In the genomic region with DNA sequence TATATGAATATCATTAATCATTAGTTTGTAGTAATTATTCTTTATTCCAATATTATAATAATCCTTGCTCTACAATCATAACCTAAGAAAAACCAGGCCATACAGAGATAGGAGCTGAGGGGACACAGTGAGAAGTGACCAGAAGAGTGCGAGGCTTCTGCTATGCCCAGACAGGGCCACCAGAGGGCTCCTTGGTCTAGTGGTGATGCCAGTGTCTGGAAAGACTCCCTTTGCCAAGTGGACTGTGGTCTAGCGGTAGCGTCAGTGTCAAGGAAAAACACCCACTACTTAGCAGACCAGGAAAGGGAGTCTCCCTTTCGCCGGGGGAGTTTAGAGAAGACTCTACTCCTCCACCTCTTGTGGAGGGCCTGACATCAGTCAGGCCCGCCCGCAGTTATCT, we compare ENCODE assay signal across 8 cellular contexts. TPM values are rescaled to one million over a fixed set of nuclear protein-coding genes. Genes with fewer than 3 reads are reported as not detected.
DNase-seq lines count a peak whose midpoint lies in the region; ATAC-seq, FAIRE-seq and TF ChIP-seq lines count a peak whose summit lies in the region.
"Not testable (repeated sequence)": the region's sequence is repeated elsewhere in the genome, so short reads cannot be mapped to it uniquely, and the experiment has no call there.

No MANE protein-coding gene starts in this region.

- WGBS in GM12878 (ENCODE audit: insufficient coverage, insufficient replicate concordance, low lambda C conversion rate, missing lambda C conversion rate), result 88% methylated on average over 7 of the region's 7 CpGs

- not testable (repeated sequence) for H3K4me2 ChIP-seq in GM12878 (ENCODE audit: control insufficient read depth, insufficient read depth)

- H3K9me3 Mint-ChIP-seq in Calu3 (ENCODE audit: low read depth, unreplicated experiment); activated CD8-positive, alpha-beta T cell treated with anti-CD3 and anti-CD28 coated beads for 36 hours; glutamatergic neuron (ENCODE audit: unreplicated experiment); progenitor cell of endocrine pancreas (ENCODE audit: low read depth); type B pancreatic cell: not testable (repeated sequence)

- not testable (repeated sequence) for H3K9ac ChIP-seq in GM12878 (ENCODE audit: control insufficient read depth, insufficient read depth, low read length)

- H3K27me3 Mint-ChIP-seq in Calu3 (ENCODE audit: unreplicated experiment) (peaks cover 63% of the 10 kb centered on the region), type B pancreatic cell (peaks cover 17% of the 10 kb centered on the region)
- H3K27me3 Mint-ChIP-seq in activated CD8-positive, alpha-beta T cell treated with anti-CD3 and anti-CD28 coated beads for 36 hours; glutamatergic neuron (ENCODE audit: unreplicated experiment); progenitor cell of endocrine pancreas: not testable (repeated sequence)

- intact Hi-C loops in Calu3 (cut with micrococcal nuclease; ENCODE audit: unreplicated experiment), result not testable (repeated sequence)
- intact Hi-C loops in activated CD8-positive, alpha-beta T cell treated with anti-CD3 and anti-CD28 coated beads for 36 hours (cut with micrococcal nuclease), result loop anchor here (1.0 kb wide), 1 partner anchor 46 kb away; no protein-coding TSS in a partner anchor
- intact Hi-C loops in GM12878 (cut with micrococcal nuclease; ENCODE audit: unreplicated experiment), result loop anchor here (1.0 kb wide), 1 partner anchor 46 kb away; no protein-coding TSS in a partner anchor

- H3K79me2 ChIP-seq in GM12878 (ENCODE audit: control insufficient read depth, insufficient read depth, low read length), result not testable (repeated sequence)

- RAD21 ChIA-PET in GM12878 (lab: Charles Lee; ENCODE audit: unreplicated experiment), result interaction anchor here (0.9 to 1.4 kb wide), 2 partner anchors 35 to 46 kb away, joined by 3 read pairs; no protein-coding TSS in a partner anchor

- in situ Hi-C loops in GM12878 (cut with MboI), result not testable (repeated sequence)

- not testable (repeated sequence) for BruUV-seq in Calu3 (replicated peaks; lab: Mats Ljungman, UMichigan); GM12878 (replicated peaks; lab: Mats Ljungman, UMichigan)

- not testable (repeated sequence) for H3K4me3 Mint-ChIP-seq in Calu3 (ENCODE audit: low read depth, unreplicated experiment); activated CD8-positive, alpha-beta T cell treated with anti-CD3 and anti-CD28 coated beads for 36 hours; glutamatergic neuron (ENCODE audit: unreplicated experiment); progenitor cell of endocrine pancreas (ENCODE audit: low read depth); type B pancreatic cell

- not testable (repeated sequence) for H3K27ac Mint-ChIP-seq in Calu3 (ENCODE audit: unreplicated experiment); activated CD8-positive, alpha-beta T cell treated with anti-CD3 and anti-CD28 coated beads for 36 hours; glutamatergic neuron (ENCODE audit: unreplicated experiment); progenitor cell of endocrine pancreas; type B pancreatic cell

- not testable (repeated sequence) for ATAC-seq in activated CD8-positive, alpha-beta T cell treated with anti-CD3 and anti-CD28 coated beads for 36 hours; GM12878

- FAIRE-seq in GM12878 (lab: Jason Lieb, UNC), result not testable (repeated sequence)

- CTCF ChIA-PET in Calu3 (lab: Charles Lee), result not testable (repeated sequence)
- CTCF ChIA-PET in activated CD8-positive, alpha-beta T cell treated with anti-CD3 and anti-CD28 coated beads for 36 hours (lab: Charles Lee), result interaction anchor here (0.6 to 17.4 kb wide), 10 partner anchors 9 to 338 kb away, joined by 3 to 186 read pairs (median 4); no protein-coding TSS in a partner anchor
- CTCF ChIA-PET in GM12878 (lab: Yijun Ruan, JAX), result interaction anchor here (2.6 to 4.4 kb wide), 3 partner anchors 26 to 47 kb away, joined by 13 to 26 read pairs (median 25); no protein-coding TSS in a partner anchor

- H3K36me3 ChIP-seq in Peyer's patch; GM12878 (ENCODE audit: control insufficient read depth in 2 of 2, insufficient read depth in 2 of 2, low read length in 1 of 2): not testable (repeated sequence)

- H3K4me3 ChIP-seq in Peyer's patch, GM12878: not testable (repeated sequence)

- not testable (repeated sequence) for H2AFZ ChIP-seq in GM12878 (ENCODE audit: control insufficient read depth, low read depth, low read length)

- not testable (repeated sequence) for H3K4me1 Mint-ChIP-seq in Calu3 (ENCODE audit: low read depth, unreplicated experiment); glutamatergic neuron (ENCODE audit: low read depth, unreplicated experiment); progenitor cell of endocrine pancreas (ENCODE audit: low read depth); type B pancreatic cell (ENCODE audit: unreplicated experiment)
- H3K4me1 Mint-ChIP-seq in activated CD8-positive, alpha-beta T cell treated with anti-CD3 and anti-CD28 coated beads for 36 hours (ENCODE audit: low read depth), result peaks cover 39% of the 10 kb centered on the region

- TF ChIP-seq EP300 in Ishikawa (IDR thresholded peaks at IDR 0.05; ENCODE audit: borderline replicate concordance); GM12878 (IDR thresholded peaks at IDR 0.05; ENCODE audit: borderline replicate concordance in 1 of 2, control insufficient read depth in 1 of 2, low read depth in 2 of 2, low read length in 2 of 2): not testable (repeated sequence)

- not testable (repeated sequence) for TF ChIP-seq CTCF in Calu3 (IDR thresholded peaks at IDR 0.05; ENCODE audit: unreplicated experiment); glutamatergic neuron (IDR thresholded peaks at IDR 0.05; ENCODE audit: partially characterized antibody, unreplicated experiment)
- TF ChIP-seq CTCF in Peyer's patch (IDR thresholded peaks at IDR 0.05) (peak in 4 of 6 experiments; percentile 19 to 37 (median 22)), GM12878 (IDR thresholded peaks at IDR 0.05 in 2 of 3, conservative IDR thresholded peaks at IDR 0.05 in 1 of 3; ENCODE audit: control insufficient read depth in 2 of 3, extremely low read depth in 1 of 3, insufficient read depth in 1 of 3, low read depth in 3 of 3, low read length in 3 of 3) (peak; percentile 39 to 58 (median 41); a peak in 5 of 6 replicates), progenitor cell of endocrine pancreas (IDR thresholded peaks at IDR 0.05; ENCODE audit: unreplicated experiment) (peak; percentile 19), type B pancreatic cell (conservative IDR thresholded peaks at IDR 0.05) (peak; percentile 60)
- peak; percentile 61 for TF ChIP-seq CTCF in activated CD8-positive, alpha-beta T cell treated with anti-CD3 and anti-CD28 coated beads for 36 hours (IDR thresholded peaks at IDR 0.05)

- H3K9me3 ChIP-seq in Peyer's patch; GM12878 (replicated peaks; ENCODE audit: control insufficient read depth, insufficient read depth, low read length): not testable (repeated sequence)

- SMC1A ChIA-PET in GM12878 (lab: Charles Lee; ENCODE audit: uncharacterized antibody, unreplicated experiment), result not testable (repeated sequence)

- DNase-seq in Calu3 (peak; percentile 15), Peyer's patch (peak in 2 of 3 donors; percentile 34 to 57), glutamatergic neuron (peak; percentile 43)
- peak; percentile 71 for DNase-seq in activated CD8-positive, alpha-beta T cell treated with anti-CD3 and anti-CD28 coated beads for 36 hours
- DNase-seq in GM12878 (ENCODE audit: low read depth, low spot score); progenitor cell of endocrine pancreas (ENCODE audit: low spot score, unreplicated experiment); type B pancreatic cell (ENCODE audit: extremely low spot score, unreplicated experiment): not testable (repeated sequence)

- not testable (repeated sequence) for TF ChIP-seq POLR2A in Peyer's patch (IDR thresholded peaks at IDR 0.05); GM12878 (IDR thresholded peaks at IDR 0.05; ENCODE audit: low read depth, low read length)

- H3K27me3 ChIP-seq in Peyer's patch; GM12878 (replicated peaks in 1 of 2; ENCODE audit: control insufficient read depth in 2 of 2, insufficient read depth in 2 of 2, low read length in 1 of 2): not testable (repeated sequence)

- not testable (repeated sequence) for H4K20me1 ChIP-seq in GM12878 (ENCODE audit: control insufficient read depth, insufficient read depth)

- H3K27ac ChIP-seq in Peyer's patch; GM12878 (ENCODE audit: control insufficient read depth, insufficient read depth): not testable (repeated sequence)

- not testable (repeated sequence) for H3K36me3 Mint-ChIP-seq in Calu3 (ENCODE audit: insufficient read depth, unreplicated experiment); progenitor cell of endocrine pancreas (ENCODE audit: insufficient read depth); type B pancreatic cell
- H3K36me3 Mint-ChIP-seq in activated CD8-positive, alpha-beta T cell treated with anti-CD3 and anti-CD28 coated beads for 36 hours (ENCODE audit: low read depth), result peaks cover 13% of the 10 kb centered on the region
- peaks cover 11% of the 10 kb centered on the region for H3K36me3 Mint-ChIP-seq in glutamatergic neuron (ENCODE audit: unreplicated experiment)

- not testable (repeated sequence) for H3K4me1 ChIP-seq in Peyer's patch; GM12878 (ENCODE audit: control insufficient read depth, insufficient read depth, low read length)

- TF ChIP-seq RAD21 in Ishikawa (IDR thresholded peaks at IDR 0.05; ENCODE audit: low read depth), result peak; percentile 34; the same call in 1 of the 2 replicates
- peak; percentile 44 for TF ChIP-seq RAD21 in GM12878 (IDR thresholded peaks at IDR 0.05; ENCODE audit: insufficient read depth, low read depth, low read length)

- POLR2A ChIA-PET in activated CD8-positive, alpha-beta T cell treated with anti-CD3 and anti-CD28 coated beads for 36 hours (lab: Charles Lee), result interaction anchor here (0.7 to 1.2 kb wide), 2 partner anchors 25 to 163 kb away, joined by 3 read pairs; no protein-coding TSS in a partner anchor
- POLR2A ChIA-PET in GM12878 (lab: Charles Lee), result not testable (repeated sequence)

RNA-seq across cellular contexts. Expression of gene MRPL17, which starts 28.4 kb away (rescaled TPM):
- 78.2 and 84.0 TPM in 2 replicates for total RNA-seq in Calu3 (2022)
- total RNA-seq in Peyer's patch, result 10 to 100 TPM in 3 of 4 donors, 1 to 10 TPM in 1; 6.1 to 20.8 (median 16.6) TPM
- 100 to 1,000 TPM; 140 to 144 TPM for total RNA-seq in activated CD8-positive, alpha-beta T cell treated with anti-CD3 and anti-CD28 coated beads for 36 hours
- 35.2 and 38.1 TPM in 2 replicates for total RNA-seq in GM12878 (2013; cell fraction: nucleolus; rRNA removed)
- 82.9 and 83.8 TPM in 2 replicates for total RNA-seq in GM12878 (2014; rRNA removed)
- 55.1 and 63.3 TPM in 2 replicates for total RNA-seq in GM12878 (2014; rRNA removed; fragmentation: Illumina TruSeq; extraction: Trizol)
- total RNA-seq in GM12878 (2021), result 85.8 and 91.7 TPM in 2 replicates
- polyA plus RNA-seq in GM12878 (2011; ENCODE audit: low read depth), result 31.4 TPM
- polyA plus RNA-seq in GM12878 (2011; rRNA removed), result 70.3 and 97.9 TPM in 2 replicates
- polyA plus RNA-seq in GM12878 (2011; cell fraction: cytosol; rRNA removed), result 67.2 and 75.4 TPM in 2 replicates
- 42.4 and 59.5 TPM in 2 replicates for polyA plus RNA-seq in GM12878 (2011; cell fraction: nucleus; rRNA removed)
- 58.8 and 64.2 TPM in 2 replicates for polyA plus RNA-seq in GM12878 (2012)
- 35.2 and 60.3 TPM in 2 replicates for polyA plus RNA-seq in GM12878 (2014; fragmentation: Illumina TruSeq; extraction: Trizol)
- polyA plus RNA-seq in GM12878 (2014; fragmentation: Nextera tagmentation; extraction: Ambion mirVana), result 100 to 1,000 TPM; 170 to 171 TPM
- polyA plus RNA-seq in GM12878 (2014; rRNA removed), result 80.6 and 83.5 TPM in 2 replicates
- polyA plus RNA-seq in GM12878 (2016; fragmentation: Nextera tagmentation; extraction: Ambion mirVana), result 100 to 1,000 TPM; 122 to 134 TPM
- polyA minus RNA-seq in GM12878 (2011; rRNA and poly(A)+ RNA removed), result 47.5 and 64.9 TPM in 2 replicates
- polyA minus RNA-seq in GM12878 (2011; cell fraction: cytosol; rRNA and poly(A)+ RNA removed), result 26.2 and 33.4 TPM in 2 replicates
- polyA minus RNA-seq in GM12878 (2011; cell fraction: nucleus; rRNA and poly(A)+ RNA removed), result 41.6 and 57.0 TPM in 2 replicates
- total RNA-seq in glutamatergic neuron (ENCODE audit: unreplicated experiment), result 23.3 TPM
- total RNA-seq in progenitor cell of endocrine pancreas, result 36.5 and 41.3 TPM in 2 replicates
- total RNA-seq in type B pancreatic cell (ENCODE audit: low replicate concordance), result 46.6 and 67.3 TPM in 2 replicates

RNA-seq across cellular contexts. Expression of gene DCHS1, which starts 55.9 kb away (rescaled TPM):
- 0.02 TPM in 1 of 2 replicates, not detected in the other for total RNA-seq in Calu3 (2022)
- 10 to 100 TPM in 2 of 4 donors, 1 to 10 TPM in 2; 2.8 to 12.4 (median 9.7) TPM for total RNA-seq in Peyer's patch
- total RNA-seq in activated CD8-positive, alpha-beta T cell treated with anti-CD3 and anti-CD28 coated beads for 36 hours, result 1 to 10 TPM; 1.6 TPM
- 0.56 and 0.92 TPM in 2 replicates for total RNA-seq in GM12878 (2013; cell fraction: nucleolus; rRNA removed)
- 0.34 and 0.38 TPM in 2 replicates for total RNA-seq in GM12878 (2014; rRNA removed)
- 0.14 and 0.18 TPM in 2 replicates for total RNA-seq in GM12878 (2014; rRNA removed; fragmentation: Illumina TruSeq; extraction: Trizol)
- 0.56 and 0.64 TPM in 2 replicates for total RNA-seq in GM12878 (2021)
- polyA plus RNA-seq in GM12878 (2011; ENCODE audit: low read depth), result 0.17 TPM
- polyA plus RNA-seq in GM12878 (2011; rRNA removed), result 0.01 and 0.04 TPM in 2 replicates
- 0.01 and 0.02 TPM in 2 replicates for polyA plus RNA-seq in GM12878 (2011; cell fraction: cytosol; rRNA removed)
- polyA plus RNA-seq in GM12878 (2011; cell fraction: nucleus; rRNA removed), result 0.31 and 0.32 TPM in 2 replicates
- polyA plus RNA-seq in GM12878 (2012), result 0.51 and 0.58 TPM in 2 replicates
- polyA plus RNA-seq in GM12878 (2014; fragmentation: Illumina TruSeq; extraction: Trizol), result 0.02 and 0.22 TPM in 2 replicates
- under 1 TPM in 1 of 2 experiments, not detected in 1; 0.02 TPM for polyA plus RNA-seq in GM12878 (2014; fragmentation: Nextera tagmentation; extraction: Ambion mirVana)
- 0.47 and 0.66 TPM in 2 replicates for polyA plus RNA-seq in GM12878 (2014; rRNA removed)
- under 1 TPM; 0.04 to 0.09 TPM for polyA plus RNA-seq in GM12878 (2016; fragmentation: Nextera tagmentation; extraction: Ambion mirVana)
- polyA minus RNA-seq in GM12878 (2011; rRNA and poly(A)+ RNA removed), result under 0.01 and 0.10 TPM in 2 replicates
- 0.10 TPM in 1 of 2 replicates, not detected in the other for polyA minus RNA-seq in GM12878 (2011; cell fraction: cytosol; rRNA and poly(A)+ RNA removed)
- 0.12 and 0.19 TPM in 2 replicates for polyA minus RNA-seq in GM12878 (2011; cell fraction: nucleus; rRNA and poly(A)+ RNA removed)
- total RNA-seq in glutamatergic neuron (ENCODE audit: unreplicated experiment), result 91.5 TPM
- 54.7 and 61.4 TPM in 2 replicates for total RNA-seq in progenitor cell of endocrine pancreas
- 3.9 and 54.9 TPM in 2 replicates for total RNA-seq in type B pancreatic cell (ENCODE audit: low replicate concordance)
